In genomic region chrX:27555514-27555913, GRCh38 we compare ENCODE assay signal across 8 cellular contexts. TPM values are rescaled to one million over a fixed set of nuclear protein-coding genes. Genes with fewer than 3 reads are reported as not detected.
DNase-seq lines count a peak whose midpoint lies in the region; ATAC-seq, FAIRE-seq and TF ChIP-seq lines count a peak whose summit lies in the region.

No MANE protein-coding gene starts in this region.

- no peak for TF ChIP-seq POLR2A in GM12878 (IDR thresholded peaks at IDR 0.05; ENCODE audit: low read depth, low read length)

- H3K9me3 Mint-ChIP-seq in mesothelial cell of epicardium, result peaks cover 48% of the 10 kb centered on the region

- no peaks in the 10 kb centered on the region for H3K36me3 ChIP-seq in GM12878 (ENCODE audit: control insufficient read depth in 2 of 2, insufficient read depth in 2 of 2, low read length in 1 of 2)

- H3K27me3 ChIP-seq in GM12878 (replicated peaks in 1 of 2; ENCODE audit: control insufficient read depth in 2 of 2, insufficient read depth in 2 of 2, low read length in 1 of 2), result no peaks in the 10 kb centered on the region

- peak; percentile 28; the same call in 1 of the 2 replicates for TF ChIP-seq CTCF in GM12874 (IDR thresholded peaks at IDR 0.05; ENCODE audit: insufficient read depth, low read depth, low read length)
- peak; percentile 34 to 49 (median 41); a peak in 4 of 6 replicates for TF ChIP-seq CTCF in GM12878 (IDR thresholded peaks at IDR 0.05 in 2 of 3, conservative IDR thresholded peaks at IDR 0.05 in 1 of 3; ENCODE audit: control insufficient read depth in 2 of 3, extremely low read depth in 1 of 3, insufficient read depth in 1 of 3, low read depth in 3 of 3, low read length in 3 of 3)
- peak; percentile 40 for TF ChIP-seq CTCF in mesothelial cell of epicardium (IDR thresholded peaks at IDR 0.05; ENCODE audit: unreplicated experiment)

- in situ Hi-C loops in GM12878 (cut with MboI), result no loop called here
- in situ Hi-C loops in G401 (cut with HindIII; ENCODE audit: low sequenced_read_pairs), result no loop called here

- TF ChIP-seq RAD21 in GM12878 (IDR thresholded peaks at IDR 0.05; ENCODE audit: insufficient read depth, low read depth, low read length), result peak; percentile 48

- no TSS peak for BruUV-seq in GM12878 (replicated peaks; lab: Mats Ljungman, UMichigan)

- H2AFZ ChIP-seq in GM12878 (ENCODE audit: control insufficient read depth, low read depth, low read length), result no peak overlapping the region

- peaks cover 7% of the 10 kb centered on the region for H3K36me3 Mint-ChIP-seq in mesothelial cell of epicardium

- H4K20me1 ChIP-seq in GM12878 (ENCODE audit: control insufficient read depth, insufficient read depth), result no peaks in the 10 kb centered on the region

- H3K27me3 Mint-ChIP-seq in mesothelial cell of epicardium (ENCODE audit: low read depth), result no peaks in the 10 kb centered on the region

- CTCF ChIA-PET in GM12878 (lab: Yijun Ruan, JAX), result interaction anchor here (0.6 to 4.1 kb wide), 9 partner anchors 14 to 412 kb away, joined by 3 to 41 read pairs (median 6); no protein-coding TSS in a partner anchor

- H3K4me3 Mint-ChIP-seq in mesothelial cell of epicardium, result no peak overlapping the region

- H3K9ac ChIP-seq in GM12878 (ENCODE audit: control insufficient read depth, insufficient read depth, low read length), result no peak overlapping the region

- ATAC-seq in GM12878, result peak; percentile 68; the same call in 2 of the 3 replicates
- no peak for ATAC-seq in esophagus mucosa
- no peak for ATAC-seq in GM19463 (IDR thresholded peaks at IDR 0.05; ENCODE audit: unreplicated experiment)

- H3K27ac ChIP-seq in GM12878 (ENCODE audit: control insufficient read depth, insufficient read depth), result no peak overlapping the region

- SMC1A ChIA-PET in GM12878 (lab: Charles Lee; ENCODE audit: uncharacterized antibody, unreplicated experiment), result interaction anchor here (0.9 to 3.6 kb wide), 3 partner anchors 64 to 748 kb away, joined by 3 to 15 read pairs (median 10); no protein-coding TSS in a partner anchor

- RAD21 ChIA-PET in GM12878 (lab: Charles Lee; ENCODE audit: unreplicated experiment), result interaction anchor here (1.2 kb wide), 1 partner anchor 64 kb away, joined by 3 read pairs; no protein-coding TSS in a partner anchor

- 0% methylated on average over 3 of the region's 3 CpGs for WGBS in GM12878 (ENCODE audit: insufficient coverage, insufficient replicate concordance, low lambda C conversion rate, missing lambda C conversion rate)

- FAIRE-seq in GM12878 (lab: Jason Lieb, UNC), result no peak

- POLR2A ChIA-PET in GM12878 (lab: Charles Lee), result no interaction called here

- peaks cover 7% of the 10 kb centered on the region for H3K4me1 Mint-ChIP-seq in mesothelial cell of epicardium

- H3K27ac Mint-ChIP-seq in mesothelial cell of epicardium, result no peak overlapping the region

- DNase-seq in M059J (ENCODE audit: low read depth), result peak; percentile 0
- no peak for DNase-seq in GM12878 (ENCODE audit: low read depth, low spot score)
- DNase-seq in mesothelial cell of epicardium (ENCODE audit: low spot score in 2 of 2, unreplicated experiment in 2 of 2), result no peak
- DNase-seq in dedifferentiated amniotic fluid mesenchymal stem cell (ENCODE audit: extremely low spot score), result no peak
- DNase-seq in G401 (ENCODE audit: low spot score), result no peak

- H3K79me2 ChIP-seq in GM12878 (ENCODE audit: control insufficient read depth, insufficient read depth, low read length), result no peaks in the 10 kb centered on the region

- TF ChIP-seq EP300 in GM12878 (IDR thresholded peaks at IDR 0.05; ENCODE audit: borderline replicate concordance in 1 of 2, control insufficient read depth in 1 of 2, low read depth in 2 of 2, low read length in 2 of 2), result no peak

- intact Hi-C loops in GM12878 (cut with micrococcal nuclease; ENCODE audit: unreplicated experiment), result loop anchor here (2.0 kb wide), 1 partner anchor 129 kb away; no protein-coding TSS in a partner anchor

- no peak overlapping the region for H3K4me2 ChIP-seq in GM12878 (ENCODE audit: control insufficient read depth, insufficient read depth)

- H3K9me3 ChIP-seq in GM12878 (replicated peaks; ENCODE audit: control insufficient read depth, insufficient read depth, low read length), result no peaks in the 10 kb centered on the region

- H3K4me1 ChIP-seq in GM12878 (ENCODE audit: control insufficient read depth, insufficient read depth, low read length), result no peaks in the 10 kb centered on the region

- no peak overlapping the region for H3K4me3 ChIP-seq in GM12878

TF ChIP-seq in GM12878, 131 proteins besides CTCF, POLR2A, EP300 and RAD21:
- TF ChIP-seq RUNX3 (IDR thresholded peaks at IDR 0.05; ENCODE audit: low read length) (no peak), BCL11A (IDR thresholded peaks at IDR 0.05; ENCODE audit: low read depth, low read length) (no peak), SMC3 (IDR thresholded peaks at IDR 0.05; ENCODE audit: borderline replicate concordance, low read length) (peak; percentile 10; the same call in 1 of the 2 replicates), BHLHE40 (IDR thresholded peaks at IDR 0.05; ENCODE audit: borderline replicate concordance in 1 of 2, low read depth in 2 of 2, low read length in 1 of 2) (0 out of 4 replicates have a peak, but pooled peaks of 1 of the 2 experiments have one; percentile 6)
- TF ChIP-seq, protein P1, sequence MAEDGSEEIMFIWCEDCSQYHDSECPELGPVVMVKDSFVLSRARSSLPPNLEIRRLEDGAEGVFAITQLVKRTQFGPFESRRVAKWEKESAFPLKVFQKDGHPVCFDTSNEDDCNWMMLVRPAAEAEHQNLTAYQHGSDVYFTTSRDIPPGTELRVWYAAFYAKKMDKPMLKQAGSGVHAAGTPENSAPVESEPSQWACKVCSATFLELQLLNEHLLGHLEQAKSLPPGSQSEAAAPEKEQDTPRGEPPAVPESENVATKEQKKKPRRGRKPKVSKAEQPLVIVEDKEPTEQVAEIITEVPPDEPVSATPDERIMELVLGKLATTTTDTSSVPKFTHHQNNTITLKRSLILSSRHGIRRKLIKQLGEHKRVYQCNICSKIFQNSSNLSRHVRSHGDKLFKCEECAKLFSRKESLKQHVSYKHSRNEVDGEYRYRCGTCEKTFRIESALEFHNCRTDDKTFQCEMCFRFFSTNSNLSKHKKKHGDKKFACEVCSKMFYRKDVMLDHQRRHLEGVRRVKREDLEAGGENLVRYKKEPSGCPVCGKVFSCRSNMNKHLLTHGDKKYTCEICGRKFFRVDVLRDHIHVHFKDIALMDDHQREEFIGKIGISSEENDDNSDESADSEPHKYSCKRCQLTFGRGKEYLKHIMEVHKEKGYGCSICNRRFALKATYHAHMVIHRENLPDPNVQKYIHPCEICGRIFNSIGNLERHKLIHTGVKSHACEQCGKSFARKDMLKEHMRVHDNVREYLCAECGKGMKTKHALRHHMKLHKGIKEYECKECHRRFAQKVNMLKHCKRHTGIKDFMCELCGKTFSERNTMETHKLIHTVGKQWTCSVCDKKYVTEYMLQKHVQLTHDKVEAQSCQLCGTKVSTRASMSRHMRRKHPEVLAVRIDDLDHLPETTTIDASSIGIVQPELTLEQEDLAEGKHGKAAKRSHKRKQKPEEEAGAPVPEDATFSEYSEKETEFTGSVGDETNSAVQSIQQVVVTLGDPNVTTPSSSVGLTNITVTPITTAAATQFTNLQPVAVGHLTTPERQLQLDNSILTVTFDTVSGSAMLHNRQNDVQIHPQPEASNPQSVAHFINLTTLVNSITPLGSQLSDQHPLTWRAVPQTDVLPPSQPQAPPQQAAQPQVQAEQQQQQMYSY (CRISPR knock-in tag; IDR thresholded peaks at IDR 0.05), result no peak

RNA-seq across cellular contexts. Expression of gene DCAF8L2, which starts 34.6 kb away (rescaled TPM):
- total RNA-seq in M059J (2014; rRNA removed; shearing (Covaris generic)), result 0.17 and 2.1 TPM in 2 replicates
- total RNA-seq in GM12878 (2013; cell fraction: nucleolus; rRNA removed), result not detected in 2 replicates
- total RNA-seq in GM12878 (2014; rRNA removed) (not detected in 2 replicates), GM12878 (2014; rRNA removed; fragmentation: Illumina TruSeq; extraction: Trizol) (not detected in 2 replicates), GM12878 (2021) (not detected in 2 replicates), mesothelial cell of epicardium (0.11 TPM in 1 of 3 replicates, not detected in the others), esophagus mucosa (not detected)
- polyA plus RNA-seq in GM12878 (2011; ENCODE audit: low read depth), result not detected
- polyA plus RNA-seq in GM12878 (2011; rRNA removed) (not detected in 2 replicates), GM12878 (2014; fragmentation: Illumina TruSeq; extraction: Trizol) (not detected in 2 replicates), GM12878 (2014; fragmentation: Nextera tagmentation; extraction: Ambion mirVana) (not detected), GM12878 (2014; rRNA removed) (not detected in 2 replicates), GM12878 (2016; fragmentation: Nextera tagmentation; extraction: Ambion mirVana) (not detected)
- polyA plus RNA-seq in GM12878 (2011; cell fraction: cytosol; rRNA removed), result 0.03 and 0.04 TPM in 2 replicates
- 0.09 TPM in 1 of 2 replicates, not detected in the other for polyA plus RNA-seq in GM12878 (2011; cell fraction: nucleus; rRNA removed)
- polyA plus RNA-seq in GM12878 (2012), result not detected in 2 replicates
- polyA minus RNA-seq in GM12878 (2011; rRNA and poly(A)+ RNA removed), result 0.21 TPM in 1 of 2 replicates, not detected in the other
- polyA minus RNA-seq in GM12878 (2011; cell fraction: cytosol; rRNA and poly(A)+ RNA removed), result not detected in 2 replicates
- not detected in 2 replicates for polyA minus RNA-seq in GM12878 (2011; cell fraction: nucleus; rRNA and poly(A)+ RNA removed)
- not detected in 2 replicates for total RNA-seq in G401 (2014; rRNA removed; shearing (Covaris generic))
